Comparison of ENCODE assay signal across 8 cellular contexts in the genomic region with DNA sequence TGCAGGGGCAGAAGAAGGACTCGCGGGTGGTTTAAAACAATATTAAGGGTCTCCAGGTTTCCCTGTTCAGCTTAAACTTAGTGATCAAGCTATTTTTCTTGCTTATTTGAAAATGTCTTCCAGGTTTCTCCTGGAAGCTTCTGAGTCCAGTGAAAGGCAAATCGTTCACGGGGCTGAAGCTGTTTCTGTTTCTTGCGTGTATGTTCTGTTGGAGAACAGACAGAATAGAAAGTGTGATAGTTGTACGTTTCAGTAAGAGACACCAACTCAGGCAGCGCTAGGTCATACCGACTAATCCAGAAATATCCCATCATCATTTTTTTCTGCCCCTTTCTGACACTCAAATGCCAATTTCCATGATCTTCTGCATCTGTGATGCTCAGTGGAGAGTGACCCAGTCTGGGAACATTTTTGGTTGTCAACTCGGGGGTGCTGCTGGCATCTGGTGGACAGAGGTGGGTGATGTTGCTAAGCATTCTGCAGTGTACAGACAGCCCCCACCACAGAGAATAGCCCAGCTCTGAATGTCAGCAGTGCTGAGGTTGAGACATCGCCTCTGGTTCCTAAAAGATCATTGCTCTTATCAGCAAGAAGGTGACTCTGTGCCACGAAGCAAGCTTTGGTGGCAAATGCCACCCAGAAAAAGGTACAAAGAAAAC. TPM values are rescaled to one million over a fixed set of nuclear protein-coding genes. Genes with fewer than 3 reads are reported as not detected.
DNase-seq lines count a peak whose midpoint lies in the region; FAIRE-seq and TF ChIP-seq lines count a peak whose summit lies in the region.

No MANE protein-coding gene starts in this region.

- H3K36me3 ChIP-seq in Peyer's patch (peaks cover 0 to 10% (median 0%) of the 10 kb centered on the region in 3 donors), bronchial epithelial cell (ENCODE audit: control insufficient read depth, insufficient read depth, low read length) (no peaks in the 10 kb centered on the region), osteoblast (ENCODE audit: insufficient read depth, low read length) (peaks cover 23% of the 10 kb centered on the region)

- H3K27ac ChIP-seq in Peyer's patch: peak overlapping the region; percentile 66 to 96 (median 88)
- peak overlapping the region; percentile 75 for H3K27ac ChIP-seq in osteoblast (ENCODE audit: low read depth, low read length)

- H2AFZ ChIP-seq in osteoblast (ENCODE audit: low read length): no peak overlapping the region

- TF ChIP-seq CTCF in Peyer's patch (IDR thresholded peaks at IDR 0.05) (no peak), bronchial epithelial cell (IDR thresholded peaks at IDR 0.05; ENCODE audit: insufficient read depth, low read length, severe bottlenecking) (no peak), osteoblast (IDR thresholded peaks at IDR 0.05; ENCODE audit: extremely low read depth, low read depth, low read length) (no peak)

- H3K9me3 ChIP-seq in Peyer's patch (no peaks in the 10 kb centered on the region), osteoblast (ENCODE audit: low read depth, low read length) (no peaks in the 10 kb centered on the region)

- H3K4me2 ChIP-seq in osteoblast (ENCODE audit: insufficient read depth, low read length): peak overlapping the region; percentile 75

- DNase-seq in ELR (ENCODE audit: low read depth) (peak; percentile 48), Peyer's patch (peak in 2 of 3 donors; percentile 44 to 62), bronchial epithelial cell (ENCODE audit: low read depth) (no peak), osteoblast (ENCODE audit: insufficient read length, low spot score, missing footprints) (peak; percentile 86), NCI-H748 (lab: John Stamatoyannopoulos, UW; ENCODE audit: unreplicated experiment) (no peak), GM19240 (ENCODE audit: insufficient read length, low spot score) (no peak), NCI-H1436 treated with DMSO at 0.1 percent for 48 hours (lab: John Stamatoyannopoulos, UW) (no peak), C1 segment of cervical spinal cord (lab: John Stamatoyannopoulos, UW) (no peak)

- H3K27me3 ChIP-seq in Peyer's patch: no peaks in the 10 kb centered on the region
- peaks cover 2% of the 10 kb centered on the region for H3K27me3 ChIP-seq in bronchial epithelial cell (ENCODE audit: control insufficient read depth, insufficient read depth, low read length)
- H3K27me3 ChIP-seq in osteoblast (ENCODE audit: insufficient read depth, low read length): no peaks in the 10 kb centered on the region

- H3K4me3 ChIP-seq in Peyer's patch: peak overlapping the region in 2 of 4 donors; percentile 68 to 88
- no peak overlapping the region for H3K4me3 ChIP-seq in bronchial epithelial cell (ENCODE audit: low read depth, low read length)
- peak overlapping the region; percentile 91 for H3K4me3 ChIP-seq in osteoblast (ENCODE audit: insufficient read depth, low read length)

- peaks cover 21% of the 10 kb centered on the region for H3K79me2 ChIP-seq in osteoblast (ENCODE audit: insufficient read depth, low read length)

- no peak for TF ChIP-seq POLR2A in Peyer's patch (IDR thresholded peaks at IDR 0.05)

- peak; percentile 28 for FAIRE-seq in bronchial epithelial cell (lab: Jason Lieb, UNC)

- peaks cover 25% of the 10 kb centered on the region for H4K20me1 ChIP-seq in osteoblast (ENCODE audit: insufficient read depth, low read length)

- H3K4me1 ChIP-seq in Peyer's patch (peaks cover 2 to 22% (median 12%) of the 10 kb centered on the region in 4 donors), osteoblast (ENCODE audit: insufficient read depth, low read length) (peaks cover 15% of the 10 kb centered on the region)

RNA-seq across cellular contexts. Expression of a gene that starts 4.3 kb away (rescaled TPM):
- total RNA-seq in Peyer's patch (100 to 1,000 TPM in 1 of 4 donors, 10 to 100 TPM in 3; 12.1 to 129 (median 37.2) TPM), bronchial epithelial cell (under 0.01 and 0.64 TPM in 2 replicates), osteoblast (11.2 and 16.6 TPM in 2 replicates)

Comparison
In these comparisons a context has a peak if more than half of its experiments do, and no peak if none do; other contexts are left out.
1. DNase-seq: peak in ELR (single experiment), Peyer's patch (2 of 3) and osteoblast (single experiment); none in bronchial epithelial cell (single experiment), NCI-H748 (single experiment), GM19240 (single experiment), NCI-H1436 treated with DMSO at 0.1 percent for 48 hours (single experiment) and C1 segment of cervical spinal cord (0 of 14).